Comparison of ENCODE assay signal across 1 cellular context in genomic region chr17:73205326-73205980, GRCh38.
TF ChIP-seq lines count a peak whose summit lies in the region.

No MANE protein-coding gene starts in this region.

TF ChIP-seq in HepG2, 621 proteins besides CTCF, POLR2A, EP300 and RAD21 (continued from another document and continues in another):
- TF ChIP-seq IKZF5 (CRISPR knock-in tag; IDR thresholded peaks at IDR 0.05), result peak; percentile 32; the same call in 1 of the 2 replicates
- no peak for TF ChIP-seq SOX6 (IDR thresholded peaks at IDR 0.05)
- TF ChIP-seq SOX6 (CRISPR knock-in tag; IDR thresholded peaks at IDR 0.05), result peak; percentile 64
- no peak for TF ChIP-seq ZNF318 (CRISPR knock-in tag; IDR thresholded peaks at IDR 0.05)
- no peak for TF ChIP-seq CHCHD3 (CRISPR knock-in tag; IDR thresholded peaks at IDR 0.05)
- peak; percentile 76; the same call in 1 of the 2 replicates for TF ChIP-seq ZNF644 (CRISPR knock-in tag; IDR thresholded peaks at IDR 0.05; ENCODE audit: low read depth)
- TF ChIP-seq ZNF501 (CRISPR knock-in tag; IDR thresholded peaks at IDR 0.05), result 0 out of 2 replicates have a peak, but pooled peaks have one; percentile 23
- peak; percentile 30; the same call in 1 of the 2 replicates for TF ChIP-seq ZNF564 (CRISPR knock-in tag; IDR thresholded peaks at IDR 0.05)
- TF ChIP-seq TARDBP (CRISPR knock-in tag; IDR thresholded peaks at IDR 0.05), result no peak
- TF ChIP-seq RXRB (CRISPR knock-in tag; IDR thresholded peaks at IDR 0.05; ENCODE audit: borderline replicate concordance), result peak; percentile 59; the same call in 1 of the 2 replicates
- TF ChIP-seq PAXIP1 (CRISPR knock-in tag; conservative IDR thresholded peaks at IDR 0.05), result 0 out of 2 replicates have a peak, but pooled peaks have one; percentile 33
- TF ChIP-seq ZBTB20 (CRISPR knock-in tag; IDR thresholded peaks at IDR 0.05; ENCODE audit: borderline replicate concordance, low read depth), result 0 out of 2 replicates have a peak, but pooled peaks have one; percentile 16
- peak; percentile 51; the same call in 1 of the 2 replicates for TF ChIP-seq HMG20A (CRISPR knock-in tag; IDR thresholded peaks at IDR 0.05; ENCODE audit: borderline replicate concordance)
- TF ChIP-seq THRA (CRISPR knock-in tag; IDR thresholded peaks at IDR 0.05; ENCODE audit: borderline replicate concordance), result peak; percentile 37; the same call in 1 of the 2 replicates
- TF ChIP-seq ZNF136 (CRISPR knock-in tag; IDR thresholded peaks at IDR 0.05; ENCODE audit: low read depth), result 0 out of 2 replicates have a peak, but pooled peaks have one; percentile 37
- TF ChIP-seq ZNF710 (CRISPR knock-in tag; IDR thresholded peaks at IDR 0.05; ENCODE audit: borderline replicate concordance), result no peak
- TF ChIP-seq HHEX (CRISPR knock-in tag; IDR thresholded peaks at IDR 0.05), result peak; percentile 38; the same call in 1 of the 2 replicates
- 0 out of 2 replicates have a peak, but pooled peaks have one; percentile 13 for TF ChIP-seq NCOA2 (CRISPR knock-in tag; IDR thresholded peaks at IDR 0.05)
- TF ChIP-seq DPF2 (CRISPR knock-in tag; IDR thresholded peaks at IDR 0.05; ENCODE audit: borderline replicate concordance, low read depth), result no peak
- 0 out of 2 replicates have a peak, but pooled peaks have one; percentile 30 for TF ChIP-seq ZBTB26 (CRISPR knock-in tag; IDR thresholded peaks at IDR 0.05; ENCODE audit: borderline replicate concordance)
- TF ChIP-seq FOXA3 (CRISPR knock-in tag; IDR thresholded peaks at IDR 0.05), result peak; percentile 72
- TF ChIP-seq MTA1 (CRISPR knock-in tag; IDR thresholded peaks at IDR 0.05; ENCODE audit: borderline replicate concordance), result no peak
- TF ChIP-seq MED1 (CRISPR knock-in tag; IDR thresholded peaks at IDR 0.05), result peak; percentile 64
- TF ChIP-seq ZGPAT (CRISPR knock-in tag; IDR thresholded peaks at IDR 0.05), result peak; percentile 56; the same call in 1 of the 2 replicates
- peak; percentile 57 for TF ChIP-seq TEAD3 (CRISPR knock-in tag; optimal IDR thresholded peaks at IDR 0.05; ENCODE audit: borderline replicate concordance)
- no peak for TF ChIP-seq MLXIP (CRISPR knock-in tag; IDR thresholded peaks at IDR 0.05; ENCODE audit: borderline replicate concordance)
- TF ChIP-seq FOSL2 (CRISPR knock-in tag; IDR thresholded peaks at IDR 0.05), result peak; percentile 46; the same call in 1 of the 2 replicates
- 0 out of 2 replicates have a peak, but pooled peaks have one; percentile 30 for TF ChIP-seq CREM (IDR thresholded peaks at IDR 0.05)
- no peak for TF ChIP-seq CREM (CRISPR knock-in tag; IDR thresholded peaks at IDR 0.05)
- peak; percentile 96 for TF ChIP-seq SIX4 (CRISPR knock-in tag; IDR thresholded peaks at IDR 0.05)
- peak; percentile 80 for TF ChIP-seq GATAD2A (CRISPR knock-in tag; IDR thresholded peaks at IDR 0.05)
- TF ChIP-seq KLF11 (CRISPR knock-in tag; IDR thresholded peaks at IDR 0.05), result 0 out of 2 replicates have a peak, but pooled peaks have one; percentile 47
- no peak for TF ChIP-seq ZSCAN20 (CRISPR knock-in tag; IDR thresholded peaks at IDR 0.05; ENCODE audit: borderline replicate concordance)
- TF ChIP-seq SSRP1 (CRISPR knock-in tag; IDR thresholded peaks at IDR 0.05), result peak; percentile 66; the same call in 1 of the 2 replicates
- peak; percentile 28; the same call in 1 of the 2 replicates for TF ChIP-seq FOXJ3 (CRISPR knock-in tag; IDR thresholded peaks at IDR 0.05; ENCODE audit: borderline replicate concordance)
